ENCODE assay signal across 1 cellular context in genomic region chr6:144340541-144341371, GRCh38.
TF ChIP-seq lines count a peak whose summit lies in the region.

No MANE protein-coding gene starts in this region.

TF ChIP-seq in GM23338, 12 proteins besides CTCF, POLR2A, EP300 and RAD21:
- TF ChIP-seq, protein P1, sequence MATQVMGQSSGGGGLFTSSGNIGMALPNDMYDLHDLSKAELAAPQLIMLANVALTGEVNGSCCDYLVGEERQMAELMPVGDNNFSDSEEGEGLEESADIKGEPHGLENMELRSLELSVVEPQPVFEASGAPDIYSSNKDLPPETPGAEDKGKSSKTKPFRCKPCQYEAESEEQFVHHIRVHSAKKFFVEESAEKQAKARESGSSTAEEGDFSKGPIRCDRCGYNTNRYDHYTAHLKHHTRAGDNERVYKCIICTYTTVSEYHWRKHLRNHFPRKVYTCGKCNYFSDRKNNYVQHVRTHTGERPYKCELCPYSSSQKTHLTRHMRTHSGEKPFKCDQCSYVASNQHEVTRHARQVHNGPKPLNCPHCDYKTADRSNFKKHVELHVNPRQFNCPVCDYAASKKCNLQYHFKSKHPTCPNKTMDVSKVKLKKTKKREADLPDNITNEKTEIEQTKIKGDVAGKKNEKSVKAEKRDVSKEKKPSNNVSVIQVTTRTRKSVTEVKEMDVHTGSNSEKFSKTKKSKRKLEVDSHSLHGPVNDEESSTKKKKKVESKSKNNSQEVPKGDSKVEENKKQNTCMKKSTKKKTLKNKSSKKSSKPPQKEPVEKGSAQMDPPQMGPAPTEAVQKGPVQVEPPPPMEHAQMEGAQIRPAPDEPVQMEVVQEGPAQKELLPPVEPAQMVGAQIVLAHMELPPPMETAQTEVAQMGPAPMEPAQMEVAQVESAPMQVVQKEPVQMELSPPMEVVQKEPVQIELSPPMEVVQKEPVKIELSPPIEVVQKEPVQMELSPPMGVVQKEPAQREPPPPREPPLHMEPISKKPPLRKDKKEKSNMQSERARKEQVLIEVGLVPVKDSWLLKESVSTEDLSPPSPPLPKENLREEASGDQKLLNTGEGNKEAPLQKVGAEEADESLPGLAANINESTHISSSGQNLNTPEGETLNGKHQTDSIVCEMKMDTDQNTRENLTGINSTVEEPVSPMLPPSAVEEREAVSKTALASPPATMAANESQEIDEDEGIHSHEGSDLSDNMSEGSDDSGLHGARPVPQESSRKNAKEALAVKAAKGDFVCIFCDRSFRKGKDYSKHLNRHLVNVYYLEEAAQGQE (IDR thresholded peaks at IDR 0.05; ENCODE audit: unreplicated experiment), result no peak
- no peak for TF ChIP-seq ZNF114 (CRISPR knock-in tag; IDR thresholded peaks at IDR 0.05)
TF ChIP-seq in GM23338: peak in this region for 0.
